In genomic region chr1:228463009-228463558, GRCh38 we compare ENCODE assay signal across 13 cellular contexts. TPM values are rescaled to one million over a fixed set of nuclear protein-coding genes. Genes with fewer than 3 reads are reported as not detected.
DNase-seq lines count a peak whose midpoint lies in the region; ATAC-seq and TF ChIP-seq lines count a peak whose summit lies in the region.
"Had no signal": no experiment of that assay in that cellular context is flagged by ENCODE, and none has a peak within 500 bp of the region (broad histone marks: within the 10 kb centered on the region; RNA-seq: fewer than 3 reads in every experiment).

No MANE protein-coding gene starts in this region.

- peaks cover 50% of the 10 kb centered on the region for H3K27me3 Mint-ChIP-seq in stimulated activated naive CD8-positive, alpha-beta T cell treated with anti-CD3 and anti-CD28 coated beads, Interleukin-15, Interleukin-2, amounts not matched to agents 100 ng/mL and 50 ng/mL, for 24 hours
- H3K27me3 Mint-ChIP-seq in activated B cell treated with CpG ODN at 0.5 μM for 24 hours (peaks cover 68% of the 10 kb centered on the region), immature natural killer cell (ENCODE audit: low read depth in 3 of 3) (peaks cover 14 to 28% (median 20%) of the 10 kb centered on the region in 3 donors)

- H3K36me3 ChIP-seq in upper lobe of right lung: no peaks in the 10 kb centered on the region
- H3K36me3 ChIP-seq: gastrocnemius medialis had no signal

- H3K9me3 Mint-ChIP-seq in stimulated activated naive CD8-positive, alpha-beta T cell treated with anti-CD3 and anti-CD28 coated beads, Interleukin-15, Interleukin-2, amounts not matched to agents 100 ng/mL and 50 ng/mL, for 24 hours: no peaks in the 10 kb centered on the region
- H3K9me3 Mint-ChIP-seq in activated B cell treated with CpG ODN at 0.5 μM for 24 hours: no peaks in the 10 kb centered on the region
- H3K9me3 Mint-ChIP-seq in immature natural killer cell: no peaks in the 10 kb centered on the region

- peak overlapping the region; percentile 90 for H3K4me3 Mint-ChIP-seq in stimulated activated naive CD8-positive, alpha-beta T cell treated with anti-CD3 and anti-CD28 coated beads, Interleukin-15, Interleukin-2, amounts not matched to agents 100 ng/mL and 50 ng/mL, for 24 hours
- H3K4me3 Mint-ChIP-seq in activated B cell treated with CpG ODN at 0.5 μM for 24 hours: peak overlapping the region; percentile 75
- H3K4me3 Mint-ChIP-seq in immature natural killer cell: peak overlapping the region; percentile 82 to 87 (median 84)

- CTCF ChIA-PET in activated B cell treated with CpG ODN at 0.5 μM for 24 hours (lab: Charles Lee): no interaction called here

- no peak for ATAC-seq in stimulated activated naive CD8-positive, alpha-beta T cell treated with anti-CD3 and anti-CD28 coated beads, Interleukin-15, Interleukin-2, amounts not matched to agents 100 U/mL and 50 U/mL, for 24 hours
- ATAC-seq in activated B cell treated with CpG ODN at 0.5 μM for 24 hours (ENCODE audit: low read depth): no peak
- no peak for ATAC-seq in upper lobe of right lung
- ATAC-seq: gastrocnemius medialis had no signal

- H3K9me3 ChIP-seq in upper lobe of right lung: no peaks in the 10 kb centered on the region
- H3K9me3 ChIP-seq: gastrocnemius medialis had no signal

- peaks cover 6% of the 10 kb centered on the region for H3K4me1 ChIP-seq in upper lobe of right lung
- H3K4me1 ChIP-seq: gastrocnemius medialis had no signal

- H3K4me3 ChIP-seq in upper lobe of right lung: peak overlapping the region; percentile 25

- peaks cover 4% of the 10 kb centered on the region for H3K36me3 Mint-ChIP-seq in stimulated activated naive CD8-positive, alpha-beta T cell treated with anti-CD3 and anti-CD28 coated beads, Interleukin-15, Interleukin-2, amounts not matched to agents 100 ng/mL and 50 ng/mL, for 24 hours (ENCODE audit: low read depth)
- H3K36me3 Mint-ChIP-seq in activated B cell treated with CpG ODN at 0.5 μM for 24 hours (ENCODE audit: low read depth) (no peaks in the 10 kb centered on the region), immature natural killer cell (no peaks in the 10 kb centered on the region)

- H3K27me3 ChIP-seq in upper lobe of right lung: peaks cover 89% of the 10 kb centered on the region

- H3K27ac Mint-ChIP-seq in stimulated activated naive CD8-positive, alpha-beta T cell treated with anti-CD3 and anti-CD28 coated beads, Interleukin-15, Interleukin-2, amounts not matched to agents 100 ng/mL and 50 ng/mL, for 24 hours: peak overlapping the region; percentile 83
- H3K27ac Mint-ChIP-seq in activated B cell treated with CpG ODN at 0.5 μM for 24 hours (no peak overlapping the region), immature natural killer cell (peak overlapping the region in 4 of 6 donors; percentile 0 to 87 (median 55))

- peaks cover 63% of the 10 kb centered on the region for H3K4me1 Mint-ChIP-seq in stimulated activated naive CD8-positive, alpha-beta T cell treated with anti-CD3 and anti-CD28 coated beads, Interleukin-15, Interleukin-2, amounts not matched to agents 100 ng/mL and 50 ng/mL, for 24 hours (ENCODE audit: low read depth)
- H3K4me1 Mint-ChIP-seq in activated B cell treated with CpG ODN at 0.5 μM for 24 hours: peaks cover 35% of the 10 kb centered on the region
- peaks cover 64 to 73% of the 10 kb centered on the region in 2 donors for H3K4me1 Mint-ChIP-seq in immature natural killer cell

- no peak for DNase-seq in stimulated activated naive CD8-positive, alpha-beta T cell treated with anti-CD3 and anti-CD28 coated beads, Interleukin-15, Interleukin-2, amounts not matched to agents 100 U/mL and 50 U/mL, for 24 hours
- DNase-seq in activated B cell treated with CpG ODN at 0.5 μM for 24 hours (no peak), immature natural killer cell (no peak), upper lobe of right lung (no peak), islet precursor cell (no peak), NCI-H446 treated with DMSO at 0.1 percent for 48 hours (lab: John Stamatoyannopoulos, UW) (no peak)
- no peak for DNase-seq in effector CD4-positive, alpha-beta T cell
- DNase-seq: amniotic stem cell, gastrocnemius medialis, NCI-H2029 treated with DMSO at 0.1 percent for 48 hours had no signal

- no peak overlapping the region for H3K27ac ChIP-seq in upper lobe of right lung
- H3K27ac ChIP-seq: gastrocnemius medialis, VCaP had no signal

- TF ChIP-seq CTCF in activated B cell treated with CpG ODN at 0.5 μM for 24 hours (IDR thresholded peaks at IDR 0.05) (no peak), upper lobe of right lung (IDR thresholded peaks at IDR 0.05) (no peak)

- POLR2A ChIA-PET in activated B cell treated with CpG ODN at 0.5 μM for 24 hours (lab: Charles Lee): no interaction called here

- intact Hi-C loops in activated B cell treated with CpG ODN at 0.5 μM for 24 hours (cut with micrococcal nuclease) (loop anchor here (5.0 kb wide), 1 partner anchor 969 kb away; the partner anchor contains the start of gene ACTA1), upper lobe of right lung (cut with DNase I) (no loop called here)

RNA-seq across cellular contexts. Expression of gene RNF187, which starts 24.1 kb away (rescaled TPM):
- total RNA-seq in activated B cell treated with CpG ODN at 0.5 μM for 24 hours: 64.0 and 73.0 TPM in 2 replicates
- polyA plus RNA-seq in immature natural killer cell: 10 to 100 TPM; 13.9 to 42.4 (median 24.8) TPM
- total RNA-seq in upper lobe of right lung: 88.8 TPM

RNA-seq across cellular contexts. Expression of gene TRIM17, which starts 46.4 kb away (rescaled TPM):
- total RNA-seq in activated B cell treated with CpG ODN at 0.5 μM for 24 hours: not detected in 2 replicates
- 1 to 10 TPM in 1 of 3 donors, under 1 TPM in 1, not detected in 1; 0.53 to 1.7 TPM for polyA plus RNA-seq in immature natural killer cell
- 2.6 TPM for total RNA-seq in upper lobe of right lung
- total RNA-seq: gastrocnemius medialis, IMR-90 had no signal

RNA-seq across cellular contexts. Expression of gene TRIM11, which starts 56.4 kb away (rescaled TPM):
- total RNA-seq in activated B cell treated with CpG ODN at 0.5 μM for 24 hours (39.5 and 41.5 TPM in 2 replicates), upper lobe of right lung (22.8 TPM)
- polyA plus RNA-seq in immature natural killer cell: 10 to 100 TPM in 2 of 3 donors, 1 to 10 TPM in 1; 8.8 to 27.3 (median 10.7) TPM
